16 cellular contexts compared by ENCODE assay signal in the genomic region with DNA sequence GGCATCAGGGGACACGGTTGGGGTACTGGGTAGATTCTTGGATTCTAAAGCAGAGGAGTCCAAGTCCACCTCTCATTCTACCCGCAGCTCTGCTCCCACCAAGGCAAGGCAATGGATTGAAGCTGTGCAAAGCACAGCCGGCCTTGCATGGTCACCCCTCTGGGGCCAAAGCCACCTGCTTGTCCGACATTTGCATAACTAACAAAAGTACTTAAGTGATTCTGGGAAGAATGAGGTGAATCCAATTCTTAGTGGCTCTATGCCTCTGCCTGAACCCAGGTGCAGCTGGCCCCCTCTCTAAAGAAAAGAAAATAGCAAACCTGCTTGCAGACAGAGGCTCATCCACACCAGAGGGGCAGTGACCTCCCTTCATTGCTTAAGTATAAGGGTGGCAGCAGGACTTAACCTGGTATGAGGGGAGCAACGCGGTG. TPM values are rescaled to one million over a fixed set of nuclear protein-coding genes. Genes with fewer than 3 reads are reported as not detected.
"Had no signal": no experiment of that assay in that cellular context is flagged by ENCODE, and none has a peak within 500 bp of the region (broad histone marks: within the 10 kb centered on the region; RNA-seq: fewer than 3 reads in every experiment).

No MANE protein-coding gene starts in this region.

- H3K27ac ChIP-seq: esophagus squamous epithelium, heart left ventricle had no signal

- H3K36me3 Mint-ChIP-seq: activated naive CD8-positive, alpha-beta T cell; naive thymus-derived CD4-positive, alpha-beta T cell; stimulated activated memory B cell treated with anti-CD40 and anti-IgM and Interleukin-4, amounts not matched to agents 10 μg/mL and 1 μg/mL and 100 μg/mL, for 72 hours; type B pancreatic cell had no signal

- H3K4me1 ChIP-seq: heart left ventricle had no signal

- H3K27ac Mint-ChIP-seq: activated naive CD8-positive, alpha-beta T cell; naive thymus-derived CD4-positive, alpha-beta T cell; stimulated activated memory B cell treated with anti-CD40 and anti-IgM and Interleukin-4, amounts not matched to agents 10 μg/mL and 1 μg/mL and 100 μg/mL, for 72 hours; T-helper 2 cell treated with Interferon-gamma antibody and Interleukin-4, amounts not matched to agents 5 μg/mL and 100 μg/mL, for 36 hours had no signal

- H3K36me3 ChIP-seq: esophagus squamous epithelium, heart left ventricle had no signal

- DNase-seq: activated CD4-positive, alpha-beta T cell treated with anti-CD3 and anti-CD28 coated beads, Interleukin-2, amount 50 U/mL, for 48 hours; activated CD4-positive, CD25-positive, alpha-beta regulatory T cell treated with anti-CD3 and anti-CD28 coated beads, Interleukin-2, amount 50 U/mL, for 72 hours; activated gamma-delta T cell; activated T-cell treated with anti-CD3 and anti-CD28 coated beads, Interleukin-2, amount 50 U/mL, for 48 hours; anterior cingulate cortex; esophagus squamous epithelium; foreskin fibroblast; heart left ventricle; naive thymus-derived CD4-positive, alpha-beta T cell; nucleus accumbens; right cardiac atrium had no signal

- H3K27me3 ChIP-seq: esophagus squamous epithelium had no signal

- H3K9me3 Mint-ChIP-seq: stimulated activated memory B cell treated with anti-CD40 and anti-IgM and Interleukin-4, amounts not matched to agents 10 μg/mL and 1 μg/mL and 100 μg/mL, for 72 hours; T-helper 2 cell treated with Interferon-gamma antibody and Interleukin-4, amounts not matched to agents 5 μg/mL and 100 μg/mL, for 36 hours; type B pancreatic cell had no signal

- H3K4me3 ChIP-seq: esophagus squamous epithelium, heart left ventricle had no signal

- H3K9me3 ChIP-seq: esophagus squamous epithelium, heart left ventricle had no signal

- ATAC-seq: heart left ventricle; naive thymus-derived CD4-positive, alpha-beta T cell; stimulated activated memory B cell treated with anti-CD40 and anti-IgM and Interleukin-4, amounts not matched to agents 10 μg/mL and 1 μg/mL and 100 μg/mL, for 72 hours had no signal

- H3K4me1 Mint-ChIP-seq: naive thymus-derived CD4-positive, alpha-beta T cell; stimulated activated memory B cell treated with anti-CD40 and anti-IgM and Interleukin-4, amounts not matched to agents 10 μg/mL and 1 μg/mL and 100 μg/mL, for 72 hours had no signal

- H3K27me3 Mint-ChIP-seq: activated naive CD8-positive, alpha-beta T cell; type B pancreatic cell had no signal

- H3K4me3 Mint-ChIP-seq: activated naive CD8-positive, alpha-beta T cell; naive thymus-derived CD4-positive, alpha-beta T cell; stimulated activated memory B cell treated with anti-CD40 and anti-IgM and Interleukin-4, amounts not matched to agents 10 μg/mL and 1 μg/mL and 100 μg/mL, for 72 hours; T-helper 2 cell treated with Interferon-gamma antibody and Interleukin-4, amounts not matched to agents 5 μg/mL and 100 μg/mL, for 36 hours; type B pancreatic cell had no signal

RNA-seq across cellular contexts. Expression of a gene that starts 10.7 kb away (rescaled TPM):
- total RNA-seq: lung microvascular endothelial cell had no signal
- polyA plus RNA-seq: naive thymus-derived CD4-positive, alpha-beta T cell had no signal
